ENCODE assay signal across 20 cellular contexts in the genomic region with DNA sequence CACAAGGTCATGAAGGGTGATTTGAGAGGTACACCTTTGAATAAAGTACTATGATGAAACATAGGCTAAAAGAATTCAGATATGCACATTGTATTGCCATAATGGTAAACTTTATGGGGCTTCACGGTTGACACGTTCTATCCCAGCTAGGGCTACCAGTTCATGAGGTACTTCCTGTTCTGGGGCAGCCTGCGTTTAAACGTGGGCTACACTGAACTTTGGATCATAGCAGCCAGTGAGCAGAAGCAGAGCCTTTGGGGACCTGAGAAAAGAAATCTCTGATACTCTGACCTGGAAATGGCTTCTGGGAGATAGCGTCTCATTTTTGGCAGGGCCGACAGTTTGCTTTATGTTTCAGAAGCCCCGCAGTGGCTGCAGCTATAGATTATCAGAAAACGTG.
DNase-seq lines count a peak whose midpoint lies in the region; TF ChIP-seq lines count a peak whose summit lies in the region.
"Had no signal": no experiment of that assay in that cellular context is flagged by ENCODE, and none has a peak within 500 bp of the region (broad histone marks: within the 10 kb centered on the region; RNA-seq: fewer than 3 reads in every experiment).

No MANE protein-coding gene starts in this region.

- no peak overlapping the region for H3K4me3 ChIP-seq in mucosa of rectum (ENCODE audit: low read length in 2 of 2)
- H3K4me3 ChIP-seq: breast epithelium, GM12878, lung, pancreas, sigmoid colon had no signal

- DNase-seq in activated naive CD4-positive, alpha-beta T cell (lab: John Stamatoyannopoulos, UW), result no peak
- no peak for DNase-seq in GM20000 (ENCODE audit: low spot score)
- no peak for DNase-seq in globus pallidus (ENCODE audit: low spot score)
- DNase-seq in islet precursor cell, result no peak
- DNase-seq: activated B cell treated with CpG ODN at 0.5 μM for 24 hours; CD8-positive, alpha-beta T cell; dermis blood vessel endothelial cell; hippocampal formation; Kasumi-1; NCI-H446 treated with DMSO at 0.1 percent for 48 hours; NK-92 treated with Interleukin-12 subunit alpha and Interleukin-12 subunit beta, amount 100 ng/mL, for 24 hours had no signal

- no peaks in the 10 kb centered on the region for H3K27me3 Mint-ChIP-seq in activated naive CD4-positive, alpha-beta T cell treated with anti-CD3 and anti-CD28 coated beads, Interleukin-2, amount 50 U/mL, for 24 hours
- H3K27me3 Mint-ChIP-seq: activated B cell treated with CpG ODN at 0.5 μM for 24 hours had no signal

- peak overlapping the region; percentile 9 for H3K27ac Mint-ChIP-seq in activated naive CD4-positive, alpha-beta T cell treated with anti-CD3 and anti-CD28 coated beads, Interleukin-2, amount 50 U/mL, for 24 hours
- H3K27ac Mint-ChIP-seq: activated B cell treated with CpG ODN at 0.5 μM for 24 hours; activated T-helper 1 cell treated with anti-CD3 and anti-CD28 coated beads, Interleukin-12 subunit alpha, Interleukin-12 subunit beta, Interleukin-2, Interleukin-4 antibody, amounts not matched to agents 30 ng/mL and 10 ng/mL and 1 ng/mL, durations not matched to agents 14 hours and 24 hours and 36 hours; CD8-positive, alpha-beta T cell had no signal

- peaks cover 4% of the 10 kb centered on the region for H3K36me3 Mint-ChIP-seq in activated naive CD4-positive, alpha-beta T cell treated with anti-CD3 and anti-CD28 coated beads, Interleukin-2, amount 50 U/mL, for 24 hours

- H3K9me3 ChIP-seq in mucosa of rectum (ENCODE audit: control insufficient read depth in 2 of 2, low read length in 2 of 2), result no peaks in the 10 kb centered on the region
- H3K9me3 ChIP-seq: breast epithelium, pancreas, sigmoid colon had no signal

- H3K4me3 Mint-ChIP-seq in activated naive CD4-positive, alpha-beta T cell treated with anti-CD3 and anti-CD28 coated beads, Interleukin-2, amount 50 U/mL, for 24 hours, result no peak overlapping the region
- H3K4me3 Mint-ChIP-seq: activated B cell treated with CpG ODN at 0.5 μM for 24 hours; activated T-helper 1 cell treated with anti-CD3 and anti-CD28 coated beads, Interleukin-12 subunit alpha, Interleukin-12 subunit beta, Interleukin-2, Interleukin-4 antibody, amounts not matched to agents 30 ng/mL and 10 ng/mL and 1 ng/mL, durations not matched to agents 14 hours and 24 hours and 36 hours; CD8-positive, alpha-beta T cell had no signal

- no peaks in the 10 kb centered on the region for H3K27me3 ChIP-seq in mucosa of rectum (ENCODE audit: control insufficient read depth in 2 of 2, insufficient read depth in 2 of 2, low read length in 2 of 2)
- H3K27me3 ChIP-seq: breast epithelium, pancreas, sigmoid colon had no signal

- peaks cover 3 to 13% of the 10 kb centered on the region in 2 donors for H3K4me1 ChIP-seq in mucosa of rectum (ENCODE audit: control insufficient read depth in 2 of 2, insufficient read depth in 2 of 2, low read length in 2 of 2)
- H3K4me1 ChIP-seq: breast epithelium, pancreas, sigmoid colon had no signal

- H3K27ac ChIP-seq in VCaP, result peak overlapping the region; percentile 93
- peak overlapping the region; percentile 52 to 56 for H3K27ac ChIP-seq in mucosa of rectum (ENCODE audit: low read depth in 2 of 2, low read length in 2 of 2)
- H3K27ac ChIP-seq: breast epithelium, pancreas, sigmoid colon had no signal

- TF ChIP-seq CTCF in VCaP (conservative IDR thresholded peaks at IDR 0.05), result no peak
- TF ChIP-seq CTCF in GM20000 (IDR thresholded peaks at IDR 0.05; ENCODE audit: extremely low read depth, missing control alignments), result no peak

- no peaks in the 10 kb centered on the region for H3K9me3 Mint-ChIP-seq in activated naive CD4-positive, alpha-beta T cell treated with anti-CD3 and anti-CD28 coated beads, Interleukin-2, amount 50 U/mL, for 24 hours
- H3K9me3 Mint-ChIP-seq: activated B cell treated with CpG ODN at 0.5 μM for 24 hours; activated T-helper 1 cell treated with anti-CD3 and anti-CD28 coated beads, Interleukin-12 subunit alpha, Interleukin-12 subunit beta, Interleukin-2, Interleukin-4 antibody, amounts not matched to agents 30 ng/mL and 10 ng/mL and 1 ng/mL, durations not matched to agents 14 hours and 24 hours and 36 hours; CD8-positive, alpha-beta T cell had no signal

- H3K4me1 Mint-ChIP-seq in activated naive CD4-positive, alpha-beta T cell treated with anti-CD3 and anti-CD28 coated beads, Interleukin-2, amount 50 U/mL, for 24 hours, result no peaks in the 10 kb centered on the region

- peaks cover 73 to 79% of the 10 kb centered on the region in 2 donors for H3K36me3 ChIP-seq in mucosa of rectum (ENCODE audit: control insufficient read depth in 2 of 2, insufficient read depth in 2 of 2, low read length in 2 of 2)
- H3K36me3 ChIP-seq: breast epithelium had no signal

- H3K9ac ChIP-seq in mucosa of rectum (ENCODE audit: low read depth in 1 of 2, low read length in 2 of 2), result no peak overlapping the region
